ENCODE assay signal across 16 cellular contexts in genomic region chr1:75855010-75855409, GRCh38. TPM values are rescaled to one million over a fixed set of nuclear protein-coding genes. Genes with fewer than 3 reads are reported as not detected.
DNase-seq lines count a peak whose midpoint lies in the region; ATAC-seq and TF ChIP-seq lines count a peak whose summit lies in the region.
"Had no signal": no experiment of that assay in that cellular context is flagged by ENCODE, and none has a peak within 500 bp of the region (broad histone marks: within the 10 kb centered on the region; RNA-seq: fewer than 3 reads in every experiment).

No MANE protein-coding gene starts in this region.

- H3K27me3 ChIP-seq in adipocyte (replicated peaks; ENCODE audit: control insufficient read depth, insufficient read depth, low read length) (no peaks in the 10 kb centered on the region), foreskin keratinocyte (no peaks in the 10 kb centered on the region)
- no peaks in the 10 kb centered on the region for H3K27me3 ChIP-seq in CD4-positive, alpha-beta memory T cell (ENCODE audit: insufficient read depth, low read length)
- H3K27me3 ChIP-seq: adrenal gland, dorsolateral prefrontal cortex had no signal

- H3K4me3 ChIP-seq in adipocyte (ENCODE audit: low read length): no peak overlapping the region
- H3K4me3 ChIP-seq in CD4-positive, alpha-beta memory T cell (ENCODE audit: low read length in 2 of 2): no peak overlapping the region
- H3K4me3 ChIP-seq: adrenal gland, dorsolateral prefrontal cortex, thoracic aorta had no signal

- no peaks in the 10 kb centered on the region for H3K36me3 Mint-ChIP-seq in CD4-positive, alpha-beta memory T cell

- DNase-seq in AG09319 (ENCODE audit: extremely low read depth, low read depth): peak; percentile 31
- peak; percentile 4 for DNase-seq in HuH-7 (ENCODE audit: low spot score)
- DNase-seq in adipocyte (ENCODE audit: low read depth): peak; percentile 43
- DNase-seq in foreskin keratinocyte: peak; percentile 83 to 89
- no peak for DNase-seq in activated CD8-positive, alpha-beta memory T cell treated with anti-CD3 and anti-CD28 coated beads, Interleukin-2, amount 50 U/mL, for 48 hours
- DNase-seq in stimulated activated CD4-positive, alpha-beta T cell treated with anti-CD3 and anti-CD28 coated beads, Interleukin-2, amount 100 ng/mL, for 48 hours: no peak
- no peak for DNase-seq in CD4-positive, alpha-beta memory T cell
- DNase-seq: activated CD4-positive, alpha-beta T cell treated with anti-CD3 and anti-CD28 coated beads for 1 hour; adrenal gland; dorsolateral prefrontal cortex; glutamatergic neuron; kidney; NCI-H1436; T-helper 1 cell had no signal

- TF ChIP-seq CTCF in AG09319 (IDR thresholded peaks at IDR 0.05; ENCODE audit: low read depth, low read length): no peak
- TF ChIP-seq CTCF in foreskin keratinocyte (conservative IDR thresholded peaks at IDR 0.05): no peak

- H3K4me3 Mint-ChIP-seq in CD4-positive, alpha-beta memory T cell: no peak overlapping the region

- POLR2A ChIA-PET in CD4-positive, alpha-beta memory T cell (lab: Charles Lee; ENCODE audit: partially characterized antibody): no interaction called here

- peaks cover 0 to 3% (median 0%) of the 10 kb centered on the region in 8 donors for H3K9me3 Mint-ChIP-seq in CD4-positive, alpha-beta memory T cell

- no peak overlapping the region for H3K27ac ChIP-seq in foreskin keratinocyte
- H3K27ac ChIP-seq in CD4-positive, alpha-beta memory T cell (ENCODE audit: low read depth, low read length): no peak overlapping the region
- H3K27ac ChIP-seq: adrenal gland, dorsolateral prefrontal cortex, thoracic aorta had no signal

- H3K27me3 Mint-ChIP-seq in CD4-positive, alpha-beta memory T cell: peaks cover 0 to 1% of the 10 kb centered on the region in 2 donors

- no peaks in the 10 kb centered on the region for H3K9me3 ChIP-seq in adipocyte (ENCODE audit: control insufficient read depth, low read length)
- H3K9me3 ChIP-seq in CD4-positive, alpha-beta memory T cell (ENCODE audit: control insufficient read depth in 1 of 2, low read length in 2 of 2): no peaks in the 10 kb centered on the region
- H3K9me3 ChIP-seq: adrenal gland, thoracic aorta had no signal

- intact Hi-C loops in CD4-positive, alpha-beta memory T cell (cut with micrococcal nuclease): no loop called here

- no peak overlapping the region for H3K27ac Mint-ChIP-seq in CD4-positive, alpha-beta memory T cell

- no peaks in the 10 kb centered on the region for H3K36me3 ChIP-seq in adipocyte (ENCODE audit: control insufficient read depth, insufficient read depth, low read length, severe bottlenecking)
- no peaks in the 10 kb centered on the region for H3K36me3 ChIP-seq in CD4-positive, alpha-beta memory T cell (ENCODE audit: insufficient read depth, low read length)
- H3K36me3 ChIP-seq: adrenal gland, thoracic aorta had no signal

- no peaks in the 10 kb centered on the region for H3K4me1 Mint-ChIP-seq in CD4-positive, alpha-beta memory T cell

- peak; percentile 68 for ATAC-seq in foreskin keratinocyte
- ATAC-seq in GM19397 (IDR thresholded peaks at IDR 0.05; ENCODE audit: unreplicated experiment): no peak

- no peaks in the 10 kb centered on the region for H3K4me1 ChIP-seq in adipocyte (ENCODE audit: control insufficient read depth, insufficient read depth, low read length)
- H3K4me1 ChIP-seq in foreskin keratinocyte: no peaks in the 10 kb centered on the region
- H3K4me1 ChIP-seq in CD4-positive, alpha-beta memory T cell (ENCODE audit: insufficient read depth, low read length): no peaks in the 10 kb centered on the region
- H3K4me1 ChIP-seq: adrenal gland had no signal

- CTCF ChIA-PET in CD4-positive, alpha-beta memory T cell (lab: Charles Lee; ENCODE audit: partially characterized antibody): no interaction called here

- no peak overlapping the region for H3K9ac ChIP-seq in adipocyte (ENCODE audit: low read length)

RNA-seq across cellular contexts. Expression of gene MSH4, which starts 58.3 kb away (rescaled TPM):
- total RNA-seq in foreskin keratinocyte: 0.03 and 0.07 TPM in 2 replicates
- not detected in 2 replicates for polyA plus RNA-seq in foreskin keratinocyte
- under 1 TPM; 0.80 to 0.87 TPM for total RNA-seq in CD4-positive, alpha-beta memory T cell
- not detected for polyA plus RNA-seq in CD4-positive, alpha-beta memory T cell

Comparison
In these comparisons a context has a peak if more than half of its experiments do, and no peak if none do; other contexts are left out.
1. DNase-seq: peak in AG09319 (single experiment), HuH-7 (single experiment), adipocyte (single experiment) and foreskin keratinocyte (2 of 2); none in activated CD8-positive, alpha-beta memory T cell treated with anti-CD3 and anti-CD28 coated beads, Interleukin-2, amount 50 U/mL, for 48 hours (single experiment), stimulated activated CD4-positive, alpha-beta T cell treated with anti-CD3 and anti-CD28 coated beads, Interleukin-2, amount 100 ng/mL, for 48 hours (0 of 2) and CD4-positive, alpha-beta memory T cell (0 of 5).